Comparison of ENCODE assay signal across 8 cellular contexts in the genomic region with DNA sequence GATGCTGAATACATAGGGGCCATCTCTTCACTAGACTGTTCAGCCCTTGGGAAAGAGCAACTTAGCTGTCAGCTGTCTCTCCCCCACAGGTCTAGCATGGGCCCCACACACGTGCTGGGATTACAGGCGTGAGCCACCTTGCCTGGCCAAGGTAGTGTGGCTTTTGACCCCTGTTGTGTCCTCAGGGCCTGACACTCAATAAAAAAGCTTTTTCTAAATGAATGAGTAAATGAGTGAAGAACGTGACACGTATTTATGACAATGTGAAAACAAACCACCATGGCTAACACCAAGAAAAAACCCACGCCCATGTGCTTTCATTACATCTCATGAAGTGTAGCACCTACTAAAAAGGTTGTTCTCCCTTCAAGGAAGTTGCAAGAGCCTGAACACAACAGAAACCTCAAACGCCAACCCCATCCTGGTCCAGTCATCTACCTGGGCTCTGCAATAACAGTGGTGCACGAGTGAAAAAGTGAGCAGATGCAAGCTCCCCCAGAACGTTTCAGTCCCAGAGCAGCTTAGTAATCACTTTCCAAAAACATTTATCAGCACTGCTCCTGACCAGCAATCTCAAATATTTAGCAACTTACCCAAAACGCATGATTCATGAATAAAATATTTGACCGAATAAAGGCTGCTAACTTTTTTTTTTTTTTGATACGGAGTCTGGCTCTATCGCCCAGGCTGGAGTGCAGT. TPM values are rescaled to one million over a fixed set of nuclear protein-coding genes. Genes with fewer than 3 reads are reported as not detected.
DNase-seq lines count a peak whose midpoint lies in the region; ATAC-seq and TF ChIP-seq lines count a peak whose summit lies in the region.

No MANE protein-coding gene starts in this region.

- peaks cover 32% of the 10 kb centered on the region for H4K20me1 ChIP-seq in osteoblast (ENCODE audit: insufficient read depth, low read length)
- H4K20me1 ChIP-seq in MM.1S (ENCODE audit: insufficient read depth, low read length) = no peaks in the 10 kb centered on the region

- H3K36me3 ChIP-seq in BJ (ENCODE audit: control insufficient read depth, insufficient read depth, low read length) = 0 out of 2 replicates have a peak, but pooled peaks cover 1% of the 10 kb centered on the region
- peaks cover 4% of the 10 kb centered on the region for H3K36me3 ChIP-seq in adipocyte (ENCODE audit: control insufficient read depth, insufficient read depth, low read length, severe bottlenecking)
- no peaks in the 10 kb centered on the region for H3K36me3 ChIP-seq in osteoblast (ENCODE audit: insufficient read depth, low read length)
- no peaks in the 10 kb centered on the region for H3K36me3 ChIP-seq in esophagus muscularis mucosa
- no peaks in the 10 kb centered on the region for H3K36me3 ChIP-seq in MM.1S (replicated peaks; ENCODE audit: insufficient read depth, low read length)

- no peak for TF ChIP-seq EP300 in esophagus muscularis mucosa (IDR thresholded peaks at IDR 0.05)

- H3K4me3 ChIP-seq in BJ (ENCODE audit: low read depth, low read length) = peak overlapping the region; percentile 17; the same call in 1 of the 2 replicates
- H3K4me3 ChIP-seq in adipocyte (ENCODE audit: low read length) = peak overlapping the region; percentile 71
- H3K4me3 ChIP-seq in osteoblast (ENCODE audit: insufficient read depth, low read length) = peak overlapping the region; percentile 58
- no peak overlapping the region for H3K4me3 ChIP-seq in esophagus muscularis mucosa
- no peak overlapping the region for H3K4me3 ChIP-seq in MM.1S (ENCODE audit: low read length)

- WGBS in esophagus muscularis mucosa = 65% methylated on average over 12 of the region's 12 CpGs

- peaks cover 75% of the 10 kb centered on the region for H3K79me2 ChIP-seq in osteoblast (ENCODE audit: insufficient read depth, low read length)
- peaks cover 55% of the 10 kb centered on the region for H3K79me2 ChIP-seq in MM.1S (ENCODE audit: low read length)

- CTCF ChIA-PET in BJ (lab: Yijun Ruan, JAX) = interaction anchor here (0.6 to 0.7 kb wide), 2 partner anchors 50 to 74 kb away, joined by 3 read pairs; no protein-coding TSS in a partner anchor

- peak overlapping the region; percentile 87 for H3K4me2 ChIP-seq in osteoblast (ENCODE audit: insufficient read depth, low read length)
- no peak overlapping the region for H3K4me2 ChIP-seq in MM.1S (ENCODE audit: low read depth, low read length)

- no peaks in the 10 kb centered on the region for H3F3A ChIP-seq in MM.1S (ENCODE audit: insufficient read depth, low read length)

- TF ChIP-seq CTCF in BJ (IDR thresholded peaks at IDR 0.05; ENCODE audit: insufficient read depth, low read depth, low read length) = no peak
- no peak for TF ChIP-seq CTCF in osteoblast (IDR thresholded peaks at IDR 0.05; ENCODE audit: extremely low read depth, low read depth, low read length)
- no peak for TF ChIP-seq CTCF in esophagus muscularis mucosa (IDR thresholded peaks at IDR 0.05)
- no peak for TF ChIP-seq CTCF in MM.1S (IDR thresholded peaks at IDR 0.05; ENCODE audit: low read length)

- POLR2A ChIA-PET in BJ (lab: Charles Lee) = interaction anchor here (0.6 kb wide), 1 partner anchor 1208 kb away, joined by 3 read pairs; no protein-coding TSS in a partner anchor

- H3K9me3 ChIP-seq in adipocyte (ENCODE audit: control insufficient read depth, low read length) (no peaks in the 10 kb centered on the region), osteoblast (ENCODE audit: low read depth, low read length) (no peaks in the 10 kb centered on the region), esophagus muscularis mucosa (no peaks in the 10 kb centered on the region), MM.1S (replicated peaks; ENCODE audit: insufficient read depth, low read length) (no peaks in the 10 kb centered on the region)

- H3K4me1 ChIP-seq in adipocyte (ENCODE audit: control insufficient read depth, insufficient read depth, low read length) (peaks cover 32% of the 10 kb centered on the region), osteoblast (ENCODE audit: insufficient read depth, low read length) (peaks cover 30% of the 10 kb centered on the region), esophagus muscularis mucosa (peaks cover 58 to 71% (median 64%) of the 10 kb centered on the region in 4 donors), MM.1S (ENCODE audit: low read length) (no peaks in the 10 kb centered on the region)

- intact Hi-C loops in esophagus muscularis mucosa (cut with DNase I) = no loop called here

- no peak for TF ChIP-seq POLR2A in esophagus muscularis mucosa (IDR thresholded peaks at IDR 0.05; ENCODE audit: low read depth)

- no peaks in the 10 kb centered on the region for H3K27me3 ChIP-seq in BJ (ENCODE audit: control insufficient read depth, insufficient read depth, low read length)
- no peaks in the 10 kb centered on the region for H3K27me3 ChIP-seq in adipocyte (replicated peaks; ENCODE audit: control insufficient read depth, insufficient read depth, low read length)
- H3K27me3 ChIP-seq in osteoblast (ENCODE audit: insufficient read depth, low read length) = no peaks in the 10 kb centered on the region
- no peaks in the 10 kb centered on the region for H3K27me3 ChIP-seq in esophagus muscularis mucosa
- H3K27me3 ChIP-seq in MM.1S (replicated peaks; ENCODE audit: insufficient read depth, low read length) = no peaks in the 10 kb centered on the region

- H3K27ac ChIP-seq in osteoblast (ENCODE audit: low read depth, low read length) (peak overlapping the region; percentile 71), esophagus muscularis mucosa (replicated peaks in 1 of 4) (no peak overlapping the region), MM.1S (ENCODE audit: low read length) (no peak overlapping the region)

- no peaks in the 10 kb centered on the region for H3K9me2 ChIP-seq in MM.1S (replicated peaks; ENCODE audit: insufficient read depth, low read length)

- peak; percentile 49 for DNase-seq in BJ (ENCODE audit: low read depth)
- DNase-seq in adipocyte (ENCODE audit: low read depth) = peak; percentile 78
- peak; percentile 95 for DNase-seq in osteoblast (ENCODE audit: insufficient read length, low spot score, missing footprints)
- DNase-seq in NOMO-1 treated with dmso at 0.1 percent for 144 hours (lab: John Stamatoyannopoulos, UW; ENCODE audit: unreplicated experiment) = no peak
- no peak for DNase-seq in esophagus muscularis mucosa (ENCODE audit: extremely low spot score)
- no peak for DNase-seq in MM.1S

- ATAC-seq in GM21390 (IDR thresholded peaks at IDR 0.05; ENCODE audit: unreplicated experiment) (peak; percentile 41), HG03575 (IDR thresholded peaks at IDR 0.05; ENCODE audit: extremely low read depth, insufficient number of reproducible peaks, low FRiP score, unreplicated experiment) (peak; percentile 57)

- H2AFZ ChIP-seq in osteoblast (ENCODE audit: low read length) (no peak overlapping the region), MM.1S (ENCODE audit: low read length) (no peak overlapping the region)

- peak overlapping the region; percentile 64 for H3K9ac ChIP-seq in adipocyte (ENCODE audit: low read length)
- H3K9ac ChIP-seq in MM.1S (ENCODE audit: low read length) = no peak overlapping the region

RNA-seq across cellular contexts. Expression of a gene that starts 3.4 kb away (rescaled TPM):
- polyA plus RNA-seq in BJ (2011; rRNA removed) = 67.4 and 90.6 TPM in 2 replicates
- polyA minus RNA-seq in BJ (2011; rRNA and poly(A)+ RNA removed) = 138 and 209 TPM in 2 replicates
- total RNA-seq in osteoblast (74.6 and 83.4 TPM in 2 replicates), esophagus muscularis mucosa (10 to 100 TPM; 19.4 to 29.2 (median 24.7) TPM)

RNA-seq across cellular contexts. Expression of a gene that starts 15.5 kb away (rescaled TPM):
- 12.8 and 17.8 TPM in 2 replicates for polyA plus RNA-seq in BJ (2011; rRNA removed)
- 3.3 and 4.3 TPM in 2 replicates for polyA minus RNA-seq in BJ (2011; rRNA and poly(A)+ RNA removed)
- total RNA-seq in osteoblast (26.2 and 29.3 TPM in 2 replicates), esophagus muscularis mucosa (10 to 100 TPM; 18.3 to 24.7 (median 19.6) TPM)

Comparison
In these comparisons a context has a peak if more than half of its experiments do, and no peak if none do; other contexts are left out.
1. DNase-seq: peak in BJ (single experiment), adipocyte (single experiment) and osteoblast (single experiment); none in NOMO-1 treated with dmso at 0.1 percent for 144 hours (single experiment), esophagus muscularis mucosa (single experiment) and MM.1S (single experiment).
2. H3K4me3 ChIP-seq: peak in BJ (single experiment), adipocyte (single experiment) and osteoblast (single experiment); none in esophagus muscularis mucosa (0 of 4) and MM.1S (single experiment).